1 cellular context compared by ENCODE assay signal in genomic region chr7:29146082-29146706, GRCh38.
TF ChIP-seq lines count a peak whose summit lies in the region.

CPVL (minus strand) TSS chr7:29146537; CDS start chr7:29121061, 25,476 bp downstream.

TF ChIP-seq in HepG2, 621 proteins besides CTCF, POLR2A, EP300 and RAD21 (continued from another document and continues in another):
- TF ChIP-seq, protein P1, sequence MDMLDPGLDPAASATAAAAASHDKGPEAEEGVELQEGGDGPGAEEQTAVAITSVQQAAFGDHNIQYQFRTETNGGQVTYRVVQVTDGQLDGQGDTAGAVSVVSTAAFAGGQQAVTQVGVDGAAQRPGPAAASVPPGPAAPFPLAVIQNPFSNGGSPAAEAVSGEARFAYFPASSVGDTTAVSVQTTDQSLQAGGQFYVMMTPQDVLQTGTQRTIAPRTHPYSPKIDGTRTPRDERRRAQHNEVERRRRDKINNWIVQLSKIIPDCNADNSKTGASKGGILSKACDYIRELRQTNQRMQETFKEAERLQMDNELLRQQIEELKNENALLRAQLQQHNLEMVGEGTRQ (IDR thresholded peaks at IDR 0.05; ENCODE audit: low read depth, low read length), result peak; percentile 35; the same call in 1 of the 2 replicates
- TF ChIP-seq, protein P1 (CRISPR knock-in tag; IDR thresholded peaks at IDR 0.05; ENCODE audit: borderline replicate concordance), result peak; percentile 67; the same call in 1 of the 2 replicates
- TF ChIP-seq ZNF788 (CRISPR knock-in tag; IDR thresholded peaks at IDR 0.05; ENCODE audit: borderline replicate concordance) (peak; percentile 79; the same call in 1 of the 2 replicates), SRSF9 (IDR thresholded peaks at IDR 0.05; ENCODE audit: borderline replicate concordance, insufficient read depth, low read depth, low read length, poor library complexity, severe bottlenecking) (no peak), ZFY (CRISPR knock-in tag; IDR thresholded peaks at IDR 0.05) (peak; percentile 53; the same call in 1 of the 2 replicates), TERF1 (CRISPR knock-in tag; IDR thresholded peaks at IDR 0.05) (no peak), ZSCAN31 (CRISPR knock-in tag; IDR thresholded peaks at IDR 0.05; ENCODE audit: low read depth) (no peak; the same call in 1 of the 2 replicates), ZNF543 (CRISPR knock-in tag; IDR thresholded peaks at IDR 0.05) (no peak), AGO1 (IDR thresholded peaks at IDR 0.05; ENCODE audit: low read depth, low read length, poor library complexity, severe bottlenecking) (peak; percentile 40), ZUFSP (CRISPR knock-in tag; IDR thresholded peaks at IDR 0.05; ENCODE audit: borderline replicate concordance) (no peak), CC2D1A (CRISPR knock-in tag; IDR thresholded peaks at IDR 0.05) (no peak), MXI1 (IDR thresholded peaks at IDR 0.05; ENCODE audit: borderline replicate concordance, low read depth, low read length) (no peak), NONO (IDR thresholded peaks at IDR 0.05) (no peak), NONO (CRISPR knock-in tag; conservative IDR thresholded peaks at IDR 0.05) (peak; percentile 74; the same call in 1 of the 2 replicates), ZGPAT (CRISPR knock-in tag; IDR thresholded peaks at IDR 0.05) (peak; percentile 36; the same call in 1 of the 2 replicates), HNRNPL (IDR thresholded peaks at IDR 0.05; ENCODE audit: low read depth, low read length) (peak; percentile 72), RCOR2 (CRISPR knock-in tag; IDR thresholded peaks at IDR 0.05) (0 out of 2 replicates have a peak, but pooled peaks have one; percentile 2), HNRNPK (IDR thresholded peaks at IDR 0.05; ENCODE audit: low read depth, low read length, poor library complexity, severe bottlenecking) (no peak), REL (CRISPR knock-in tag; conservative IDR thresholded peaks at IDR 0.05) (no peak), HDAC6 (IDR thresholded peaks at IDR 0.05; ENCODE audit: low read depth, low read length) (no peak), ZNF138 (CRISPR knock-in tag; IDR thresholded peaks at IDR 0.05; ENCODE audit: low read depth) (0 out of 2 replicates have a peak, but pooled peaks have one; percentile 57), POGZ (CRISPR knock-in tag; IDR thresholded peaks at IDR 0.05) (no peak), SIX1 (CRISPR knock-in tag; IDR thresholded peaks at IDR 0.05; ENCODE audit: borderline replicate concordance) (no peak), UBTF (CRISPR knock-in tag; IDR thresholded peaks at IDR 0.05) (peak; percentile 65), TRAFD1 (CRISPR knock-in tag; IDR thresholded peaks at IDR 0.05; ENCODE audit: borderline replicate concordance) (no peak), ZNF552 (CRISPR knock-in tag; IDR thresholded peaks at IDR 0.05; ENCODE audit: borderline replicate concordance) (peak; percentile 86; the same call in 1 of the 2 replicates), ZBTB38 (CRISPR knock-in tag; IDR thresholded peaks at IDR 0.05) (peak; percentile 54; the same call in 1 of the 2 replicates), STAG1 (CRISPR knock-in tag; IDR thresholded peaks at IDR 0.05) (peak; percentile 19; the same call in 1 of the 2 replicates), NCOA2 (CRISPR knock-in tag; IDR thresholded peaks at IDR 0.05) (no peak), TBL1XR1 (IDR thresholded peaks at IDR 0.05; ENCODE audit: borderline replicate concordance, low read length, partially characterized antibody) (no peak)
- TF ChIP-seq, protein P2, sequence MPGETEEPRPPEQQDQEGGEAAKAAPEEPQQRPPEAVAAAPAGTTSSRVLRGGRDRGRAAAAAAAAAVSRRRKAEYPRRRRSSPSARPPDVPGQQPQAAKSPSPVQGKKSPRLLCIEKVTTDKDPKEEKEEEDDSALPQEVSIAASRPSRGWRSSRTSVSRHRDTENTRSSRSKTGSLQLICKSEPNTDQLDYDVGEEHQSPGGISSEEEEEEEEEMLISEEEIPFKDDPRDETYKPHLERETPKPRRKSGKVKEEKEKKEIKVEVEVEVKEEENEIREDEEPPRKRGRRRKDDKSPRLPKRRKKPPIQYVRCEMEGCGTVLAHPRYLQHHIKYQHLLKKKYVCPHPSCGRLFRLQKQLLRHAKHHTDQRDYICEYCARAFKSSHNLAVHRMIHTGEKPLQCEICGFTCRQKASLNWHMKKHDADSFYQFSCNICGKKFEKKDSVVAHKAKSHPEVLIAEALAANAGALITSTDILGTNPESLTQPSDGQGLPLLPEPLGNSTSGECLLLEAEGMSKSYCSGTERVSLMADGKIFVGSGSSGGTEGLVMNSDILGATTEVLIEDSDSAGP (CRISPR knock-in tag; IDR thresholded peaks at IDR 0.05; ENCODE audit: borderline replicate concordance), result peak; percentile 77; the same call in 1 of the 2 replicates
- TF ChIP-seq, protein P3, sequence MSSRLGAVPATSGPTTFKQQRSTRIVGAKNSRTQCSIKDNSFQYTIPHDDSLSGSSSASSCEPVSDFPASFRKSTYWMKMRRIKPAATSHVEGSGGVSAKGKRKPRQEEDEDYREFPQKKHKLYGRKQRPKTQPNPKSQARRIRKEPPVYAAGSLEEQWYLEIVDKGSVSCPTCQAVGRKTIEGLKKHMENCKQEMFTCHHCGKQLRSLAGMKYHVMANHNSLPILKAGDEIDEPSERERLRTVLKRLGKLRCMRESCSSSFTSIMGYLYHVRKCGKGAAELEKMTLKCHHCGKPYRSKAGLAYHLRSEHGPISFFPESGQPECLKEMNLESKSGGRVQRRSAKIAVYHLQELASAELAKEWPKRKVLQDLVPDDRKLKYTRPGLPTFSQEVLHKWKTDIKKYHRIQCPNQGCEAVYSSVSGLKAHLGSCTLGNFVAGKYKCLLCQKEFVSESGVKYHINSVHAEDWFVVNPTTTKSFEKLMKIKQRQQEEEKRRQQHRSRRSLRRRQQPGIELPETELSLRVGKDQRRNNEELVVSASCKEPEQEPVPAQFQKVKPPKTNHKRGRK (CRISPR knock-in tag; IDR thresholded peaks at IDR 0.05), result 0 out of 2 replicates have a peak, but pooled peaks have one; percentile 54
- TF ChIP-seq, protein P4, sequence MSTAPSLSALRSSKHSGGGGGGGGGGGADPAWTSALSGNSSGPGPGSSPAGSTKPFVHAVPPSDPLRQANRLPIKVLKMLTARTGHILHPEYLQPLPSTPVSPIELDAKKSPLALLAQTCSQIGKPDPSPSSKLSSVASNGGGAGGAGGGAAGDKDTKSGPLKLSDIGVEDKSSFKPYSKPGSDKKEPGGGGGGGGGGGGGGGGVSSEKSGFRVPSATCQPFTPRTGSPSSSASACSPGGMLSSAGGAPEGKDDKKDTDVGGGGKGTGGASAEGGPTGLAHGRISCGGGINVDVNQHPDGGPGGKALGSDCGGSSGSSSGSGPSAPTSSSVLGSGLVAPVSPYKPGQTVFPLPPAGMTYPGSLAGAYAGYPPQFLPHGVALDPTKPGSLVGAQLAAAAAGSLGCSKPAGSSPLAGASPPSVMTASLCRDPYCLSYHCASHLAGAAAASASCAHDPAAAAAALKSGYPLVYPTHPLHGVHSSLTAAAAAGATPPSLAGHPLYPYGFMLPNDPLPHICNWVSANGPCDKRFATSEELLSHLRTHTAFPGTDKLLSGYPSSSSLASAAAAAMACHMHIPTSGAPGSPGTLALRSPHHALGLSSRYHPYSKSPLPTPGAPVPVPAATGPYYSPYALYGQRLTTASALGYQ (CRISPR knock-in tag; IDR thresholded peaks at IDR 0.05), result 0 out of 2 replicates have a peak, but pooled peaks have one; percentile 46
- TF ChIP-seq, protein P5, sequence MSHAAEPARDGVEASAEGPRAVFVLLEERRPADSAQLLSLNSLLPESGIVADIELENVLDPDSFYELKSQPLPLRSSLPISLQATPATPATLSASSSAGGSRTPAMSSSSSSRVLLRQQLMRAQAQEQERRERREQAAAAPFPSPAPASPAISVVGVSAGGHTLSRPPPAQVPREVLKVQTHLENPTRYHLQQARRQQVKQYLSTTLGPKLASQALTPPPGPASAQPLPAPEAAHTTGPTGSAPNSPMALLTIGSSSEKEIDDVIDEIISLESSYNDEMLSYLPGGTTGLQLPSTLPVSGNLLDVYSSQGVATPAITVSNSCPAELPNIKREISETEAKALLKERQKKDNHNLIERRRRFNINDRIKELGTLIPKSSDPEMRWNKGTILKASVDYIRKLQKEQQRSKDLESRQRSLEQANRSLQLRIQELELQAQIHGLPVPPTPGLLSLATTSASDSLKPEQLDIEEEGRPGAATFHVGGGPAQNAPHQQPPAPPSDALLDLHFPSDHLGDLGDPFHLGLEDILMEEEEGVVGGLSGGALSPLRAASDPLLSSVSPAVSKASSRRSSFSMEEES (CRISPR knock-in tag; IDR thresholded peaks at IDR 0.05), result peak; percentile 94
- TF ChIP-seq, protein P6, sequence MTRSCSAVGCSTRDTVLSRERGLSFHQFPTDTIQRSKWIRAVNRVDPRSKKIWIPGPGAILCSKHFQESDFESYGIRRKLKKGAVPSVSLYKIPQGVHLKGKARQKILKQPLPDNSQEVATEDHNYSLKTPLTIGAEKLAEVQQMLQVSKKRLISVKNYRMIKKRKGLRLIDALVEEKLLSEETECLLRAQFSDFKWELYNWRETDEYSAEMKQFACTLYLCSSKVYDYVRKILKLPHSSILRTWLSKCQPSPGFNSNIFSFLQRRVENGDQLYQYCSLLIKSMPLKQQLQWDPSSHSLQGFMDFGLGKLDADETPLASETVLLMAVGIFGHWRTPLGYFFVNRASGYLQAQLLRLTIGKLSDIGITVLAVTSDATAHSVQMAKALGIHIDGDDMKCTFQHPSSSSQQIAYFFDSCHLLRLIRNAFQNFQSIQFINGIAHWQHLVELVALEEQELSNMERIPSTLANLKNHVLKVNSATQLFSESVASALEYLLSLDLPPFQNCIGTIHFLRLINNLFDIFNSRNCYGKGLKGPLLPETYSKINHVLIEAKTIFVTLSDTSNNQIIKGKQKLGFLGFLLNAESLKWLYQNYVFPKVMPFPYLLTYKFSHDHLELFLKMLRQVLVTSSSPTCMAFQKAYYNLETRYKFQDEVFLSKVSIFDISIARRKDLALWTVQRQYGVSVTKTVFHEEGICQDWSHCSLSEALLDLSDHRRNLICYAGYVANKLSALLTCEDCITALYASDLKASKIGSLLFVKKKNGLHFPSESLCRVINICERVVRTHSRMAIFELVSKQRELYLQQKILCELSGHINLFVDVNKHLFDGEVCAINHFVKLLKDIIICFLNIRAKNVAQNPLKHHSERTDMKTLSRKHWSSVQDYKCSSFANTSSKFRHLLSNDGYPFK (CRISPR knock-in tag; IDR thresholded peaks at IDR 0.05; ENCODE audit: borderline replicate concordance), result peak; percentile 61; the same call in 1 of the 2 replicates
